In the genomic region with DNA sequence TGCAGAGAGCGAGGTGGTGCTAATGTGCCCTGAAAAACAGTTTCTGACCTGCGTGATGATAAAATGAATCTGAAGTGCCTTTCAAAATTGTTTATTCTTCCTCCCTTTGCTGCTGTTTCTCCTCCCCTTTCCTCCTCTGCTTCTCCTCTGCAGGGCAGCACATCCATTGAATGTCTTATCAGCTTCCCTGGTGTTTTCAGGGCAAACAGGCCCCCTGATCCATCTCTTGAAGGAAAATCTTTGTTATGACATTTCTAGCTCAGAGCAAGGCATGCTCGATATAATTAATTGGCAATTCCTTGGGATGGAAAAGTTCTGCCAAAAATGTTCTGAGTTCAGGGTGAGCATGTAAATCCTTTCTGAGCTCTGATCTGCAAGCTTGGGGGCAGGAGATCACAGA, we compare ENCODE assay signal across 25 cellular contexts.
"Had no signal": no experiment of that assay in that cellular context is flagged by ENCODE, and none has a peak within 500 bp of the region (broad histone marks: within the 10 kb centered on the region; RNA-seq: fewer than 3 reads in every experiment).

No MANE protein-coding gene starts in this region.

- H2AFZ ChIP-seq: hepatocyte had no signal

- H3K4me3 Mint-ChIP-seq: dendritic cell treated with granulocyte-macrophage colony-stimulating factor and Interleukin-4, amounts not matched to agents 40 ng/mL and 50 ng/mL, for 4 days; memory B cell; natural killer cell; neural crest cell; stimulated activated naive CD8-positive, alpha-beta T cell treated with anti-CD3 and anti-CD28 coated beads, Interleukin-15, amount 100 ng/mL, for 72 hours; type B pancreatic cell had no signal

- H3K4me1 Mint-ChIP-seq: memory B cell, natural killer cell had no signal

- H3K36me3 Mint-ChIP-seq: memory B cell, natural killer cell, type B pancreatic cell had no signal

- H3K4me2 ChIP-seq: hepatocyte, smooth muscle cell had no signal

- H3K36me3 ChIP-seq: colonic mucosa, gastrocnemius medialis, prostate gland, right atrium auricular region, thyroid gland had no signal

- H3K9me3 Mint-ChIP-seq: dendritic cell treated with granulocyte-macrophage colony-stimulating factor and Interleukin-4, amounts not matched to agents 40 ng/mL and 50 ng/mL, for 4 days; natural killer cell; neural crest cell; stimulated activated naive CD8-positive, alpha-beta T cell treated with anti-CD3 and anti-CD28 coated beads, Interleukin-15, amount 100 ng/mL, for 72 hours; type B pancreatic cell had no signal

- DNase-seq: colonic mucosa; effector memory CD4-positive, alpha-beta T cell; foreskin fibroblast; gastrocnemius medialis; head of caudate nucleus; kidney; natural killer cell; stimulated activated CD4-positive, alpha-beta T cell treated with anti-CD3 and anti-CD28 coated beads, Interleukin-12 subunit alpha, Interleukin-12 subunit beta, amount 100 ng/mL, for 4 hours; stimulated activated CD4-positive, alpha-beta T cell treated with anti-CD3 and anti-CD28 coated beads, Interleukin-1b, Interleukin-23, amount 100 ng/mL, for 48 hours; stimulated activated CD4-positive, alpha-beta T cell treated with anti-CD3 and anti-CD28 coated beads, Interleukin-4, amount 100 ng/mL, for 1 hour; stimulated activated CD8-positive, alpha-beta memory T cell treated with anti-CD3 and anti-CD28 coated beads, Interleukin-4, amount 100 ng/mL, for 48 hours; stimulated activated naive CD4-positive, alpha-beta T cell; stimulated activated naive CD8-positive, alpha-beta T cell treated with anti-CD3 and anti-CD28 coated beads, Interleukin-15, amount 100 ng/mL, for 72 hours; thyroid gland had no signal

- FAIRE-seq: endometrium, kidney had no signal

- H3K27me3 Mint-ChIP-seq: dendritic cell treated with granulocyte-macrophage colony-stimulating factor and Interleukin-4, amounts not matched to agents 40 ng/mL and 50 ng/mL, for 4 days; memory B cell had no signal

- H3K4me3 ChIP-seq: colonic mucosa, gastrocnemius medialis, hepatocyte, lung, prostate gland, right atrium auricular region, smooth muscle cell, thyroid gland had no signal

- H3K4me1 ChIP-seq: colonic mucosa, prostate gland had no signal

- H3K27ac ChIP-seq: colonic mucosa, epithelial cell of prostate, gastrocnemius medialis, hepatocyte, prostate gland, right atrium auricular region, thyroid gland had no signal

- H3K79me2 ChIP-seq: hepatocyte had no signal

- H3K27me3 ChIP-seq: colonic mucosa, gastrocnemius medialis, hepatocyte, right atrium auricular region, thyroid gland had no signal

- H3K27ac Mint-ChIP-seq: dendritic cell treated with granulocyte-macrophage colony-stimulating factor and Interleukin-4, amounts not matched to agents 40 ng/mL and 50 ng/mL, for 4 days; memory B cell; natural killer cell; stimulated activated naive CD8-positive, alpha-beta T cell treated with anti-CD3 and anti-CD28 coated beads, Interleukin-15, amount 100 ng/mL, for 72 hours; type B pancreatic cell had no signal

- H3K9me3 ChIP-seq: colonic mucosa, gastrocnemius medialis, prostate gland, right atrium auricular region, thyroid gland had no signal
